ENCODE assay signal across 1 cellular context in the genomic region with DNA sequence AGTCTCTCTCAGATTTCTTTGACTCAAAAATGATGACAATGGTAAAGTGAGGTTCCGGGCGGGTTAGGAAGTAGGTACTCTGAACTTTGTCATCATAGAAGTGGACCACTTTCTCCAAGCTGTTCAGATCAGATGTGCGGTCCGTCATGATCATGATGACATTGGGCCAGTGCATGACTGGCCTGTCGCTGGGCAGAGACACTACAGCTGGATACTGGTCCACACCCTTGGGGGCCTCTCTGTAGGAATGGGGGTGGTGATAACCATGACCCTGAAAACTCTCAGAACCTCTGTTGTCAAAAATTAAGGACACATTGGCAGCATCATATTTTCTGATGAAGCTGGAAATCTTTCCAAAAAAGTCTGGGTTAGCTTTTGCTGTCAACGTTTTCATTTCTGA.
TF ChIP-seq lines count a peak whose summit lies in the region.

No MANE protein-coding gene starts in this region.

TF ChIP-seq in GM12878, 131 proteins besides CTCF, POLR2A, EP300 and RAD21 (continued from another document):
- TF ChIP-seq, protein P1, sequence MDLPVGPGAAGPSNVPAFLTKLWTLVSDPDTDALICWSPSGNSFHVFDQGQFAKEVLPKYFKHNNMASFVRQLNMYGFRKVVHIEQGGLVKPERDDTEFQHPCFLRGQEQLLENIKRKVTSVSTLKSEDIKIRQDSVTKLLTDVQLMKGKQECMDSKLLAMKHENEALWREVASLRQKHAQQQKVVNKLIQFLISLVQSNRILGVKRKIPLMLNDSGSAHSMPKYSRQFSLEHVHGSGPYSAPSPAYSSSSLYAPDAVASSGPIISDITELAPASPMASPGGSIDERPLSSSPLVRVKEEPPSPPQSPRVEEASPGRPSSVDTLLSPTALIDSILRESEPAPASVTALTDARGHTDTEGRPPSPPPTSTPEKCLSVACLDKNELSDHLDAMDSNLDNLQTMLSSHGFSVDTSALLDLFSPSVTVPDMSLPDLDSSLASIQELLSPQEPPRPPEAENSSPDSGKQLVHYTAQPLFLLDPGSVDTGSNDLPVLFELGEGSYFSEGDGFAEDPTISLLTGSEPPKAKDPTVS (IDR thresholded peaks at IDR 0.05; ENCODE audit: low read depth, low read length) = no peak
- TF ChIP-seq FOXK2 (IDR thresholded peaks at IDR 0.05) = no peak
- TF ChIP-seq, protein P2, sequence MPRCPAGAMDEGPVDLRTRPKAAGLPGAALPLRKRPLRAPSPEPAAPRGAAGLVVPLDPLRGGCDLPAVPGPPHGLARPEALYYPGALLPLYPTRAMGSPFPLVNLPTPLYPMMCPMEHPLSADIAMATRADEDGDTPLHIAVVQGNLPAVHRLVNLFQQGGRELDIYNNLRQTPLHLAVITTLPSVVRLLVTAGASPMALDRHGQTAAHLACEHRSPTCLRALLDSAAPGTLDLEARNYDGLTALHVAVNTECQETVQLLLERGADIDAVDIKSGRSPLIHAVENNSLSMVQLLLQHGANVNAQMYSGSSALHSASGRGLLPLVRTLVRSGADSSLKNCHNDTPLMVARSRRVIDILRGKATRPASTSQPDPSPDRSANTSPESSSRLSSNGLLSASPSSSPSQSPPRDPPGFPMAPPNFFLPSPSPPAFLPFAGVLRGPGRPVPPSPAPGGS (IDR thresholded peaks at IDR 0.05; ENCODE audit: borderline replicate concordance, insufficient read depth, low read depth, low read length, poor library complexity, severe bottlenecking) = no peak
- no peak for TF ChIP-seq RUNX3 (IDR thresholded peaks at IDR 0.05; ENCODE audit: low read length)
- no peak for TF ChIP-seq CBX3 (IDR thresholded peaks at IDR 0.05; ENCODE audit: borderline replicate concordance, low read depth)
- no peak for TF ChIP-seq IKZF2 (IDR thresholded peaks at IDR 0.05)
- TF ChIP-seq ASH2L (IDR thresholded peaks at IDR 0.05; ENCODE audit: borderline replicate concordance, low read depth) = no peak
- no peak for TF ChIP-seq SMAD5 (IDR thresholded peaks at IDR 0.05; ENCODE audit: low read depth)
- TF ChIP-seq IRF4 (IDR thresholded peaks at IDR 0.05; ENCODE audit: low read depth, low read length) = no peak
- TF ChIP-seq, protein P3, sequence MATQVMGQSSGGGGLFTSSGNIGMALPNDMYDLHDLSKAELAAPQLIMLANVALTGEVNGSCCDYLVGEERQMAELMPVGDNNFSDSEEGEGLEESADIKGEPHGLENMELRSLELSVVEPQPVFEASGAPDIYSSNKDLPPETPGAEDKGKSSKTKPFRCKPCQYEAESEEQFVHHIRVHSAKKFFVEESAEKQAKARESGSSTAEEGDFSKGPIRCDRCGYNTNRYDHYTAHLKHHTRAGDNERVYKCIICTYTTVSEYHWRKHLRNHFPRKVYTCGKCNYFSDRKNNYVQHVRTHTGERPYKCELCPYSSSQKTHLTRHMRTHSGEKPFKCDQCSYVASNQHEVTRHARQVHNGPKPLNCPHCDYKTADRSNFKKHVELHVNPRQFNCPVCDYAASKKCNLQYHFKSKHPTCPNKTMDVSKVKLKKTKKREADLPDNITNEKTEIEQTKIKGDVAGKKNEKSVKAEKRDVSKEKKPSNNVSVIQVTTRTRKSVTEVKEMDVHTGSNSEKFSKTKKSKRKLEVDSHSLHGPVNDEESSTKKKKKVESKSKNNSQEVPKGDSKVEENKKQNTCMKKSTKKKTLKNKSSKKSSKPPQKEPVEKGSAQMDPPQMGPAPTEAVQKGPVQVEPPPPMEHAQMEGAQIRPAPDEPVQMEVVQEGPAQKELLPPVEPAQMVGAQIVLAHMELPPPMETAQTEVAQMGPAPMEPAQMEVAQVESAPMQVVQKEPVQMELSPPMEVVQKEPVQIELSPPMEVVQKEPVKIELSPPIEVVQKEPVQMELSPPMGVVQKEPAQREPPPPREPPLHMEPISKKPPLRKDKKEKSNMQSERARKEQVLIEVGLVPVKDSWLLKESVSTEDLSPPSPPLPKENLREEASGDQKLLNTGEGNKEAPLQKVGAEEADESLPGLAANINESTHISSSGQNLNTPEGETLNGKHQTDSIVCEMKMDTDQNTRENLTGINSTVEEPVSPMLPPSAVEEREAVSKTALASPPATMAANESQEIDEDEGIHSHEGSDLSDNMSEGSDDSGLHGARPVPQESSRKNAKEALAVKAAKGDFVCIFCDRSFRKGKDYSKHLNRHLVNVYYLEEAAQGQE (IDR thresholded peaks at IDR 0.05; ENCODE audit: low read depth, low read length) = no peak
- TF ChIP-seq, protein P4, sequence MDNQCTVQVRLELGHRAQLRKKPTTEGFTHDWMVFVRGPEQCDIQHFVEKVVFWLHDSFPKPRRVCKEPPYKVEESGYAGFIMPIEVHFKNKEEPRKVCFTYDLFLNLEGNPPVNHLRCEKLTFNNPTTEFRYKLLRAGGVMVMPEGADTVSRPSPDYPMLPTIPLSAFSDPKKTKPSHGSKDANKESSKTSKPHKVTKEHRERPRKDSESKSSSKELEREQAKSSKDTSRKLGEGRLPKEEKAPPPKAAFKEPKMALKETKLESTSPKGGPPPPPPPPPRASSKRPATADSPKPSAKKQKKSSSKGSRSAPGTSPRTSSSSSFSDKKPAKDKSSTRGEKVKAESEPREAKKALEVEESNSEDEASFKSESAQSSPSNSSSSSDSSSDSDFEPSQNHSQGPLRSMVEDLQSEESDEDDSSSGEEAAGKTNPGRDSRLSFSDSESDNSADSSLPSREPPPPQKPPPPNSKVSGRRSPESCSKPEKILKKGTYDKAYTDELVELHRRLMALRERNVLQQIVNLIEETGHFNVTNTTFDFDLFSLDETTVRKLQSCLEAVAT (IDR thresholded peaks at IDR 0.05) = no peak
- no peak for TF ChIP-seq EZH2 (IDR thresholded peaks at IDR 0.05; ENCODE audit: borderline replicate concordance, control insufficient read depth, low read depth, low read length)
- TF ChIP-seq STAT1 (conservative IDR thresholded peaks at IDR 0.05) = no peak
